In genomic region chr17:56819030-56819429, GRCh38 we compare ENCODE assay signal across 3 cellular contexts.
A peak's percentile ranks its signal among the peaks of the same experiment; 100 is the strongest.
TF ChIP-seq lines count a peak whose summit lies in the region.

No MANE protein-coding gene starts in this region.

TF ChIP-seq in A549, 52 proteins besides CTCF, POLR2A, EP300 and RAD21:
- TF ChIP-seq HMGXB4 (CRISPR knock-in tag; IDR thresholded peaks at IDR 0.05; ENCODE audit: borderline replicate concordance) (no peak), BCL3 (IDR thresholded peaks at IDR 0.05) (0 out of 3 replicates have a peak, but pooled peaks have one; percentile 20), HOXB5 (CRISPR knock-in tag; IDR thresholded peaks at IDR 0.05) (no peak), NFE2L2 (conservative IDR thresholded peaks at IDR 0.05; ENCODE audit: low read length) (no peak), FOSB (CRISPR knock-in tag; IDR thresholded peaks at IDR 0.05) (no peak), CHD4 (IDR thresholded peaks at IDR 0.05; ENCODE audit: borderline replicate concordance) (no peak)

TF ChIP-seq in HCT116, 20 proteins besides CTCF, POLR2A, EP300 and RAD21:
- TF ChIP-seq ELF1 (IDR thresholded peaks at IDR 0.05; ENCODE audit: borderline replicate concordance, low read depth) (no peak), JUND (IDR thresholded peaks at IDR 0.05) (no peak), SP1 (IDR thresholded peaks at IDR 0.05; ENCODE audit: low read depth) (no peak), CEBPB (IDR thresholded peaks at IDR 0.05; ENCODE audit: low read depth) (no peak), EGR1 (IDR thresholded peaks at IDR 0.05; ENCODE audit: low read depth) (no peak), CBX3 (IDR thresholded peaks at IDR 0.05; ENCODE audit: low read depth) (no peak), ATF3 (IDR thresholded peaks at IDR 0.05) (no peak), EZH2 (IDR thresholded peaks at IDR 0.05) (no peak), ZFX (IDR thresholded peaks at IDR 0.05) (no peak), SRF (IDR thresholded peaks at IDR 0.05; ENCODE audit: low read depth) (no peak), MAX (IDR thresholded peaks at IDR 0.05) (no peak), TCF7L2 (IDR thresholded peaks at IDR 0.05; ENCODE audit: borderline replicate concordance, extremely low read depth, insufficient read depth, insufficient read length) (no peak), FOSL1 (IDR thresholded peaks at IDR 0.05; ENCODE audit: low read depth) (no peak), POLR2AphosphoS5 (IDR thresholded peaks at IDR 0.05; ENCODE audit: low read depth, low read length) (no peak), SIN3A (IDR thresholded peaks at IDR 0.05; ENCODE audit: low read depth) (no peak), EZH2phosphoT487 (IDR thresholded peaks at IDR 0.05; ENCODE audit: borderline replicate concordance) (no peak), ZBTB33 (IDR thresholded peaks at IDR 0.05; ENCODE audit: extremely low read depth, insufficient replicate concordance, low read length) (no peak), ZNF274 (IDR thresholded peaks at IDR 0.05; ENCODE audit: low read depth, low read length) (no peak), REST (IDR thresholded peaks at IDR 0.05; ENCODE audit: low read depth) (no peak), YY1 (IDR thresholded peaks at IDR 0.05; ENCODE audit: extremely low read depth, insufficient replicate concordance, low read depth, low read length) (no peak)

TF ChIP-seq in H1, 55 proteins besides CTCF, POLR2A, EP300 and RAD21:
- TF ChIP-seq FOSL1 (IDR thresholded peaks at IDR 0.05; ENCODE audit: insufficient read depth, low read depth, low read length) (no peak), SIN3A (conservative IDR thresholded peaks at IDR 0.05 in 1 of 2, IDR thresholded peaks at IDR 0.05 in 1 of 2; ENCODE audit: low read depth in 1 of 2, low read length in 2 of 2) (no peak), KDM1A (IDR thresholded peaks at IDR 0.05; ENCODE audit: borderline replicate concordance, low read length) (peak; percentile 73; the same call in 1 of the 2 replicates), HDAC2 (IDR thresholded peaks at IDR 0.05; ENCODE audit: borderline replicate concordance in 1 of 2, low read depth in 2 of 2, low read length in 2 of 2) (no peak), NANOG (IDR thresholded peaks at IDR 0.05; ENCODE audit: insufficient read depth, low read depth, low read length, poor library complexity, severe bottlenecking) (no peak), ATF3 (IDR thresholded peaks at IDR 0.05; ENCODE audit: insufficient read depth, low read depth, low read length) (no peak), CHD1 (IDR thresholded peaks at IDR 0.05; ENCODE audit: low read depth, low read length) (no peak)
